9 cellular contexts compared by ENCODE assay signal in genomic region chr7:76364198-76364584, GRCh38. TPM values are rescaled to one million over a fixed set of nuclear protein-coding genes. Genes with fewer than 3 reads are reported as not detected.
DNase-seq lines count a peak whose midpoint lies in the region; ATAC-seq and TF ChIP-seq lines count a peak whose summit lies in the region.
"Had no signal": no experiment of that assay in that cellular context is flagged by ENCODE, and none has a peak within 500 bp of the region (broad histone marks: within the 10 kb centered on the region; RNA-seq: fewer than 3 reads in every experiment).

No MANE protein-coding gene starts in this region.

- peak overlapping the region; percentile 81 for H3K4me2 ChIP-seq in OCI-LY3 (ENCODE audit: low read length)

- H3K9ac ChIP-seq in OCI-LY3 (ENCODE audit: low read length), result peak overlapping the region; percentile 13; the same call in 1 of the 2 replicates

- H3K27me3 Mint-ChIP-seq in neural crest cell (ENCODE audit: low read depth), result no peaks in the 10 kb centered on the region

- DNase-seq in dermis microvascular lymphatic vessel endothelial cell (ENCODE audit: low read depth in 2 of 2) (peak; percentile 63 to 65), neural crest cell (ENCODE audit: low read depth, low spot score) (no peak), BE2C (no peak), NCI-H1436 (lab: John Stamatoyannopoulos, UW) (no peak)

- TF ChIP-seq CTCF in OCI-LY3 (IDR thresholded peaks at IDR 0.05; ENCODE audit: low read depth, low read length) (no peak), neural crest cell (conservative IDR thresholded peaks at IDR 0.05) (no peak), BE2C (IDR thresholded peaks at IDR 0.05; ENCODE audit: low read depth, low read length) (no peak)

- H3K4me3 ChIP-seq in OCI-LY3 (ENCODE audit: low read length), result peak overlapping the region; percentile 52
- H3K4me3 ChIP-seq in BE2C (ENCODE audit: low read depth, low read length), result no peak overlapping the region

- peak; percentile 2 for ATAC-seq in GM21529 (IDR thresholded peaks at IDR 0.05; ENCODE audit: unreplicated experiment)
- no peak for ATAC-seq in GM19324 (IDR thresholded peaks at IDR 0.05; ENCODE audit: low FRiP score, unreplicated experiment)
- ATAC-seq in HG02840 (IDR thresholded peaks at IDR 0.05; ENCODE audit: low FRiP score, unreplicated experiment), result no peak

- H3K27ac ChIP-seq in OCI-LY3 (ENCODE audit: low read length), result no peak overlapping the region
- H3K27ac ChIP-seq: VCaP had no signal

- peaks cover 20% of the 10 kb centered on the region for H3K4me1 Mint-ChIP-seq in neural crest cell

- peak overlapping the region; percentile 71 for H3K4me3 Mint-ChIP-seq in neural crest cell

- peak overlapping the region; percentile 92 for H3K27ac Mint-ChIP-seq in neural crest cell (ENCODE audit: unreplicated experiment)

- H3K4me1 ChIP-seq in OCI-LY3 (ENCODE audit: low read length) (peaks cover 19% of the 10 kb centered on the region), BE2C (peaks cover 9% of the 10 kb centered on the region)

- H2AFZ ChIP-seq in OCI-LY3 (ENCODE audit: low read depth, low read length), result peak overlapping the region; percentile 94

- no peaks in the 10 kb centered on the region for H3K9me3 Mint-ChIP-seq in neural crest cell

- no peaks in the 10 kb centered on the region for H3K36me3 Mint-ChIP-seq in neural crest cell (ENCODE audit: low read depth)

- H3K79me2 ChIP-seq in OCI-LY3 (ENCODE audit: low read length), result no peaks in the 10 kb centered on the region

- no peaks in the 10 kb centered on the region for H4K20me1 ChIP-seq in OCI-LY3 (ENCODE audit: insufficient read depth, low read length)

- H3K9me3 ChIP-seq in OCI-LY3 (ENCODE audit: insufficient read depth, low read length), result no peaks in the 10 kb centered on the region
- H3K9me3 ChIP-seq in BE2C, result no peaks in the 10 kb centered on the region

- H3K27me3 ChIP-seq in OCI-LY3 (ENCODE audit: low read depth, low read length) (peaks cover 22% of the 10 kb centered on the region; the same call in 1 of the 2 replicates), BE2C (no peaks in the 10 kb centered on the region)

- no peaks in the 10 kb centered on the region for H3K36me3 ChIP-seq in OCI-LY3 (replicated peaks; ENCODE audit: low read depth, low read length)
- H3K36me3 ChIP-seq in BE2C, result no peaks in the 10 kb centered on the region

RNA-seq across cellular contexts. Expression of gene YWHAG, which starts 5.4 kb away (rescaled TPM):
- 84.6 and 122 TPM in 2 replicates for total RNA-seq in dermis microvascular lymphatic vessel endothelial cell
- total RNA-seq in neural crest cell, result 200 and 209 TPM in 2 replicates
- polyA plus RNA-seq in BE2C (2012; ENCODE audit: insufficient read depth, insufficient read length, low read depth), result 288 TPM

RNA-seq across cellular contexts. Expression of gene SSC4D, which starts 45.3 kb away (rescaled TPM):
- total RNA-seq in dermis microvascular lymphatic vessel endothelial cell, result 0.51 and 0.63 TPM in 2 replicates
- total RNA-seq in neural crest cell, result 1.0 and 1.1 TPM in 2 replicates
- polyA plus RNA-seq in BE2C (2012; ENCODE audit: insufficient read depth, insufficient read length, low read depth), result 3.5 TPM

Comparison
In these comparisons a context has a peak if more than half of its experiments do, and no peak if none do; other contexts are left out.
1. DNase-seq: peak in dermis microvascular lymphatic vessel endothelial cell (2 of 2); none in neural crest cell (single experiment), BE2C (single experiment) and NCI-H1436 (single experiment).